Comparison of ENCODE assay signal across 8 cellular contexts in genomic region chr19:36417752-36418286, GRCh38. TPM values are rescaled to one million over a fixed set of nuclear protein-coding genes. Genes with fewer than 3 reads are reported as not detected.
A peak's percentile ranks its signal among the peaks of the same experiment; 100 is the strongest.
DNase-seq lines count a peak whose midpoint lies in the region; ATAC-seq, FAIRE-seq and TF ChIP-seq lines count a peak whose summit lies in the region.

No MANE protein-coding gene starts in this region.

- no peak for DNase-seq in GM12864 (ENCODE audit: low read depth)
- peak; percentile 6 for DNase-seq in RPMI8226
- no peak for DNase-seq in epithelial cell of esophagus (ENCODE audit: low read depth)
- peak in 1 of 6 donors; percentile 8 for DNase-seq in pancreas
- DNase-seq in stimulated activated CD4-positive, alpha-beta T cell treated with anti-CD3 and anti-CD28 coated beads, Interleukin-15, amount 100 ng/mL, for 24 hours, result no peak
- no peak for DNase-seq in H54 (ENCODE audit: insufficient read length, low spot score)
- no peak for DNase-seq in RKO (ENCODE audit: low spot score)

- no peak for TF ChIP-seq CTCF in GM12864 (IDR thresholded peaks at IDR 0.05; ENCODE audit: low read depth, low read length, missing control alignments)
- no peak for TF ChIP-seq CTCF in epithelial cell of esophagus (IDR thresholded peaks at IDR 0.05; ENCODE audit: insufficient read depth, low read depth, low read length, missing control alignments)
- TF ChIP-seq CTCF in pancreas (IDR thresholded peaks at IDR 0.05), result no peak

- H3K9me3 ChIP-seq in pancreas, result no peaks in the 10 kb centered on the region

- no peak for TF ChIP-seq POLR2A in H54 (IDR thresholded peaks at IDR 0.05; ENCODE audit: low read depth, low read length)

- H3K27ac ChIP-seq in pancreas, result peak overlapping the region in 3 of 4 donors; percentile 63 to 77 (median 69)

- H3K36me3 ChIP-seq in pancreas, result no peaks in the 10 kb centered on the region

- peaks cover 0 to 3% (median 0%) of the 10 kb centered on the region in 3 donors for H3K4me1 ChIP-seq in pancreas

- ATAC-seq in pancreas, result no peak
- no peak for ATAC-seq in GM18907 (IDR thresholded peaks at IDR 0.05; ENCODE audit: unreplicated experiment)

- FAIRE-seq in pancreas (lab: Jason Lieb, UNC), result no peak
- no peak for FAIRE-seq in H54 (lab: Jason Lieb, UNC)

- peak overlapping the region; percentile 71 for H3K4me3 ChIP-seq in GM12864 (ENCODE audit: low read depth, low read length)
- H3K4me3 ChIP-seq in epithelial cell of esophagus (ENCODE audit: low read length), result peak overlapping the region; percentile 69
- H3K4me3 ChIP-seq in pancreas, result peak overlapping the region; percentile 52 to 69 (median 63)

- intact Hi-C loops in pancreas (cut with DNase I), result no loop called here

- 13 to 22% methylated on average over 25 of the region's 25 CpGs for WGBS in pancreas, 2 donors

- H3K27me3 ChIP-seq in pancreas, result no peaks in the 10 kb centered on the region

RNA-seq across cellular contexts. Expression of gene ZFP82, which starts 0.6 kb away (rescaled TPM):
- total RNA-seq in pancreas, result 1 to 10 TPM in 5 of 6 donors, under 1 TPM in 1; 0.79 to 3.8 (median 1.2) TPM
- polyA plus RNA-seq in pancreas, result 1 to 10 TPM; 1.1 to 2.7 TPM

RNA-seq across cellular contexts. Expression of gene ZFP14, which starts 38.8 kb away (rescaled TPM):
- total RNA-seq in pancreas, result 1 to 10 TPM in 5 of 6 donors, under 1 TPM in 1; 0.88 to 5.3 (median 2.3) TPM
- 1 to 10 TPM; 1.3 to 2.0 TPM for polyA plus RNA-seq in pancreas
